8 cellular contexts compared by ENCODE assay signal in the genomic region with DNA sequence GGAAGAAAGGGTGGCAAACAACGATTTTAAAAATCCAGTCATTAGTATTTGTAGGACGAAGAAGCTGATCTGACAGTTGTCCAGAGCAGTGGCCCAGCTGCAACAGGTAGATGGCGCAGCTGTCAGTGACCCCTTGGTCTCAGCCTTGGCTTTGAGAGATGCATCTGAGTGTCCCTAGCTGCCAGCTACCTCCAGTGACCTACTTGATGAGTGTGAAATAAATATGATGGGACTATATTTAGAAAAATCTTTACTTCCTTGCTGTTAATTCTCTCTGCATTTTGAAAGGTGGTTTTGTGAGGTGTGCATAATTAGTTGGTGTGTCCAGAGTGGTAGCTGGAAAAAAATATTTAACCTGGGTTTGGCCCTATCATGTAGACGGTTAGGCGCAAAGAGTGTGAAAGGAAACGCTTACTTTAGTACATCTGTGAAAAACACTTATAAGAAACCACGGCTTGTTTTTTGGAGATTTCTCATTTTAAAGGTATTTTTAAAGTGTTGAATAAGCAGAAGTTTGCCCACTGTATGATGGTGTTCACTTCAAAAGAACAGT. TPM values are rescaled to one million over a fixed set of nuclear protein-coding genes. Genes with fewer than 3 reads are reported as not detected.
DNase-seq lines count a peak whose midpoint lies in the region; ATAC-seq and TF ChIP-seq lines count a peak whose summit lies in the region.

No MANE protein-coding gene starts in this region.

- H3K9ac ChIP-seq in BLaER1 treated with 17β-estradiol and CSF1 and Interleukin-3, amounts not matched to agents 10 nM and 100 nM, result peak overlapping the region; percentile 67 to 88 (median 82)

- no peaks in the 10 kb centered on the region for H3K9me3 ChIP-seq in BLaER1 treated with 17β-estradiol and CSF1 and Interleukin-3, amounts not matched to agents 10 nM and 100 nM (replicated peaks in 1 of 11)
- H3K9me3 ChIP-seq in iPS-18c (ENCODE audit: control insufficient read depth, insufficient read depth, low read length), result no peaks in the 10 kb centered on the region
- no peaks in the 10 kb centered on the region for H3K9me3 ChIP-seq in gastrocnemius medialis

- ATAC-seq in GM18868 (IDR thresholded peaks at IDR 0.05; ENCODE audit: unreplicated experiment) (peak; percentile 64), HG03039 (IDR thresholded peaks at IDR 0.05; ENCODE audit: unreplicated experiment) (peak; percentile 40), gastrocnemius medialis (peak; percentile 83 to 87)

- TF ChIP-seq CTCF in astrocyte of the spinal cord (IDR thresholded peaks at IDR 0.05; ENCODE audit: low read depth, low read length), result peak; percentile 45
- peak in 4 of 5 experiments; percentile 29 to 63 (median 44) for TF ChIP-seq CTCF in gastrocnemius medialis (IDR thresholded peaks at IDR 0.05 in 4 of 5, conservative IDR thresholded peaks at IDR 0.05 in 1 of 5)

- intact Hi-C loops in gastrocnemius medialis (cut with DNase I; ENCODE audit: low total_unique reads), result loop anchor here (2.0 to 10.0 kb wide), 2 partner anchors 26 to 540 kb away; partner anchors contain the start of gene GLS

- peak overlapping the region; percentile 78 to 99 (median 95) for H3K4me2 ChIP-seq in BLaER1 treated with 17β-estradiol and CSF1 and Interleukin-3, amounts not matched to agents 10 nM and 100 nM

- DNase-seq in NCI-H69 (lab: John Stamatoyannopoulos, UW) (peak; percentile 67), astrocyte of the spinal cord (ENCODE audit: low read depth, low spot score) (no peak), gastrocnemius medialis (peak; percentile 51 to 68), NCI-H1694 treated with DMSO at 0.1 percent for 48 hours (lab: John Stamatoyannopoulos, UW) (no peak)

- peaks cover 0 to 5% (median 0%) of the 10 kb centered on the region in 11 experiments; a peak in 2 of 22 replicates for H4K20me1 ChIP-seq in BLaER1 treated with 17β-estradiol and CSF1 and Interleukin-3, amounts not matched to agents 10 nM and 100 nM

- peak overlapping the region; percentile 68 to 88 (median 82) for H3K27ac ChIP-seq in BLaER1 treated with 17β-estradiol and CSF1 and Interleukin-3, amounts not matched to agents 10 nM and 100 nM
- H3K27ac ChIP-seq in gastrocnemius medialis, result peak overlapping the region; percentile 77 to 90 (median 89)

- in situ Hi-C loops in astrocyte of the spinal cord (cut with HindIII; ENCODE audit: low sequenced_read_pairs), result no loop called here
- in situ Hi-C loops in gastrocnemius medialis (cut with MboI; ENCODE audit: low sequenced_read_pairs in 4 of 4), result no loop called here

- TF ChIP-seq POLR2A in gastrocnemius medialis (IDR thresholded peaks at IDR 0.05), result no peak

- H3K27me3 ChIP-seq in BLaER1 treated with 17β-estradiol and CSF1 and Interleukin-3, amounts not matched to agents 10 nM and 100 nM, result peaks cover 0 to 14% (median 0%) of the 10 kb centered on the region in 11 experiments; a peak in 4 of 22 replicates
- H3K27me3 ChIP-seq in gastrocnemius medialis, result no peaks in the 10 kb centered on the region

- H3K4me3 ChIP-seq in BLaER1 treated with 17β-estradiol and CSF1 and Interleukin-3, amounts not matched to agents 10 nM and 100 nM, result peak overlapping the region; percentile 57 to 82 (median 71)
- H3K4me3 ChIP-seq in astrocyte of the spinal cord (ENCODE audit: low read depth, low read length) (peak overlapping the region; percentile 56), iPS-18c (ENCODE audit: insufficient read depth, low read depth, low read length) (peak overlapping the region; percentile 68), gastrocnemius medialis (peak overlapping the region; percentile 58 to 82 (median 72))

- H3K4me1 ChIP-seq in BLaER1 treated with 17β-estradiol and CSF1 and Interleukin-3, amounts not matched to agents 10 nM and 100 nM, result peaks cover 16 to 27% (median 21%) of the 10 kb centered on the region in 10 experiments
- peaks cover 13 to 24% of the 10 kb centered on the region in 2 donors for H3K4me1 ChIP-seq in gastrocnemius medialis

- peaks cover 0 to 10% (median 0%) of the 10 kb centered on the region in 11 experiments; a peak in 1 of 22 replicates for H3K36me3 ChIP-seq in BLaER1 treated with 17β-estradiol and CSF1 and Interleukin-3, amounts not matched to agents 10 nM and 100 nM
- no peaks in the 10 kb centered on the region for H3K36me3 ChIP-seq in gastrocnemius medialis

RNA-seq across cellular contexts. Expression of gene INPP1, which starts 1.0 kb away (rescaled TPM):
- total RNA-seq in gastrocnemius medialis, result 1 to 10 TPM; 5.6 to 9.9 (median 8.0) TPM

RNA-seq across cellular contexts. Expression of gene HIBCH, which starts 24.7 kb away (rescaled TPM):
- 10 to 100 TPM in 2 of 4 donors, 1 to 10 TPM in 2; 3.7 to 20.1 (median 10.6) TPM for total RNA-seq in gastrocnemius medialis

Comparison
In these comparisons a context has a peak if more than half of its experiments do, and no peak if none do; other contexts are left out.
1. DNase-seq: peak in NCI-H69 (single experiment) and gastrocnemius medialis (2 of 2); none in astrocyte of the spinal cord (single experiment) and NCI-H1694 treated with DMSO at 0.1 percent for 48 hours (single experiment).
2. Peak in every context shown above with its lines, with median percentiles within 50 percentile points of each other: H3K4me3 ChIP-seq and ATAC-seq.